ENCODE assay signal across 13 cellular contexts in the genomic region with DNA sequence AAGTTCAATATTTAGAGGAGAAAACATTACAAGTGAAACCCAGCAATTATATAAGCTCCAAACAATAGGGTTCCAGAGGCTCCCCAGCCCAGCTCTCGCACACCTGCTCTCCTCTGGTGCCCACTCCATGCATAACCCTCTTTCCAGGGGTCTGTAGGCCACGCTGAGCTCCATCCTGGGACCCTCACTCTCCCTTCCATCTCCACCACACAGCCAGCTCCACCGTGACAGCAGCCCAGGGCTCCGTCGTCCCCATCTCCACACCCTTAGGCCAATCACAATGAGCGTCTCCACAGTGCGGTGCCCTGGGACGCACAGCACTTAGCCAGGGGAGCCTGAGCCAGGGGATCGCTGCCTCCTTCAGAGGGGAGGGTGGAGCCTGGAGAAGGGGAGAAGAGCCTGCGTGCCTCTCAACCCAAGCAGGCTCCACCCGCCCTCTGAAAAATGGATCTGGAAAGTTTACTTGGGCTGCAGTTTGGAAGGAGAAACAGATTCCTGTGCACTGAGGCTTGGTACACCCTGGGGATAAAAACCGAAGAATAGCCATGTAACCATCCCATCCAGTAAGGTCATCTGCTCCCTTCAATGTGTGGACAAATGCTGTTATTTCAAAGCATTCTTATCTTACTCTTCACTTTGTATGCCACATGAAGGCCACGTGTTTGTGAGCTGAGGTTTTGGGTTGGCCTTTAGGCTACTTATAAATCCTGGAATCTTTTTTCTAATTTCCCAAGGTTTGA.
"Had no signal": no experiment of that assay in that cellular context is flagged by ENCODE, and none has a peak within 500 bp of the region (broad histone marks: within the 10 kb centered on the region; RNA-seq: fewer than 3 reads in every experiment).

No MANE protein-coding gene starts in this region.

- H3K27me3 ChIP-seq: gastrocnemius medialis, heart left ventricle, sigmoid colon, spleen, testis had no signal

- H3K36me3 ChIP-seq: gastrocnemius medialis, heart left ventricle, left ventricle myocardium inferior, sigmoid colon, spleen had no signal

- ATAC-seq: activated CD4-positive, CD25-positive, alpha-beta regulatory T cell treated with anti-CD3 and anti-CD28 coated beads, Interleukin-2, amount 50 U/mL, for 24 hours; activated naive CD8-positive, alpha-beta T cell treated with anti-CD3 and anti-CD28 coated beads, Interleukin-2, amount 50 U/mL, for 24 hours; gastrocnemius medialis; stimulated activated naive CD8-positive, alpha-beta T cell treated with anti-CD3 and anti-CD28 coated beads, Interleukin-15, amount 100 ng/mL, for 72 hours had no signal

- H3K4me3 ChIP-seq: gastrocnemius medialis, heart left ventricle, left ventricle myocardium inferior, sigmoid colon, spleen, testis had no signal

- DNase-seq: activated naive CD4-positive, alpha-beta T cell treated with Interleukin-2 at 50 U/mL for 16 hours; activated naive CD8-positive, alpha-beta T cell treated with anti-CD3 and anti-CD28 coated beads, Interleukin-2, amount 50 U/mL, for 24 hours; aorta; effector memory CD4-positive, alpha-beta T cell; gastrocnemius medialis; heart left ventricle; kidney; left ventricle myocardium inferior; sigmoid colon; spleen; stimulated activated naive CD8-positive, alpha-beta T cell treated with anti-CD3 and anti-CD28 coated beads, Interleukin-15, amount 100 ng/mL, for 72 hours; testis had no signal

- H3K4me1 ChIP-seq: gastrocnemius medialis, heart left ventricle, left ventricle myocardium inferior, sigmoid colon, spleen, testis had no signal

- H3K9me3 ChIP-seq: gastrocnemius medialis, heart left ventricle, left ventricle myocardium inferior, sigmoid colon, spleen, testis had no signal

- H3K27ac ChIP-seq: gastrocnemius medialis, heart left ventricle, left ventricle myocardium inferior, sigmoid colon, spleen, testis had no signal
